10 cellular contexts compared by ENCODE assay signal in the genomic region with DNA sequence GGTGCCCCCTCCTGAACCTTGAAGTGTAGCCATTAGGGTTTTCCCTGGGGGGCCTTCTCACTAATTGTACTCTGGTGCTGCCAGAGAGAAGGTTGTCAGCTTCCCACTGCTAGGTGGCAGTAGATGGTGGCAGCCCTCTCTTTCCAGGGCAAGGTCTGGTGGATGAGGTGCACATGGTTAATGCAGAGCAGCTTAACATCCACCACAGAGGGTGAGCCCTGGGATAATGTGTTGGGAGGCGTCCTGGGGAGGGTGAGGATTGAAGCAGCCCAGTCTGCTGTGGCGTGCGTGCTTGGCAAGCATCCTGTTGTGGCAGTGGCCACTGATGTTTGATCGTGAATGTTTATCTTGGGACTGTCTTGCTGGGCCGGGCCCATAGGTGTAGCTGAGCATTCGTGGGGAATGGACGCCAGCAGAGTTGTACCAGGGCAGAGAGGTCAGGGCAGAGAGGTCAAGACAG. TPM values are rescaled to one million over a fixed set of nuclear protein-coding genes. Genes with fewer than 3 reads are reported as not detected.
DNase-seq lines count a peak whose midpoint lies in the region; ATAC-seq, FAIRE-seq and TF ChIP-seq lines count a peak whose summit lies in the region.
"Had no signal": no experiment of that assay in that cellular context is flagged by ENCODE, and none has a peak within 500 bp of the region (broad histone marks: within the 10 kb centered on the region; RNA-seq: fewer than 3 reads in every experiment).

No MANE protein-coding gene starts in this region.

- no peaks in the 10 kb centered on the region for H3K9me3 Mint-ChIP-seq in CD8-positive, alpha-beta T cell
- no peaks in the 10 kb centered on the region for H3K9me3 Mint-ChIP-seq in T-cell

- H3K36me3 ChIP-seq in CD8-positive, alpha-beta T cell (ENCODE audit: insufficient read depth, low read length) = peaks cover 18% of the 10 kb centered on the region
- H3K36me3 ChIP-seq in esophagus muscularis mucosa (peaks cover 10 to 56% (median 46%) of the 10 kb centered on the region in 4 donors), psoas muscle (ENCODE audit: insufficient read depth in 1 of 2, low read depth in 1 of 2) (peaks cover 0 to 53% of the 10 kb centered on the region in 2 donors)

- H3K27me3 Mint-ChIP-seq in CD8-positive, alpha-beta T cell (ENCODE audit: low read depth) = no peaks in the 10 kb centered on the region
- H3K27me3 Mint-ChIP-seq in T-cell = no peaks in the 10 kb centered on the region

- H3K4me1 Mint-ChIP-seq in CD8-positive, alpha-beta T cell (ENCODE audit: low read depth) = peaks cover 91% of the 10 kb centered on the region
- peaks cover 87 to 97% (median 96%) of the 10 kb centered on the region in 3 donors for H3K4me1 Mint-ChIP-seq in T-cell

- intact Hi-C loops in CD8-positive, alpha-beta T cell (cut with DNase I, micrococcal nuclease) = loop anchor here in 1 of 2 experiments (5.0 kb wide), 1 partner anchor 458 kb away; a partner anchor contains a TSS
- intact Hi-C loops in esophagus muscularis mucosa (cut with DNase I) (loop anchor here (5.0 kb wide), 1 partner anchor 143 kb away; no protein-coding TSS in a partner anchor), psoas muscle (cut with DNase I) (loop anchor here (5.0 to 10.0 kb wide), 3 partner anchors 88 to 143 kb away; a partner anchor contains a TSS)

- TF ChIP-seq CTCF in CD8-positive, alpha-beta T cell (IDR thresholded peaks at IDR 0.05) = no peak
- TF ChIP-seq CTCF in esophagus muscularis mucosa (IDR thresholded peaks at IDR 0.05) (no peak), psoas muscle (IDR thresholded peaks at IDR 0.05) (no peak), omental fat pad (IDR thresholded peaks at IDR 0.05) (no peak)

- H3K4me3 Mint-ChIP-seq in CD8-positive, alpha-beta T cell = peak overlapping the region; percentile 92
- peak overlapping the region; percentile 58 to 93 (median 81) for H3K4me3 Mint-ChIP-seq in T-cell

- no peak for TF ChIP-seq EP300 in esophagus muscularis mucosa (IDR thresholded peaks at IDR 0.05)

- H3K4me1 ChIP-seq in CD8-positive, alpha-beta T cell (ENCODE audit: insufficient read depth, low read length) = peaks cover 90% of the 10 kb centered on the region
- H3K4me1 ChIP-seq in esophagus muscularis mucosa = peaks cover 95 to 99% (median 99%) of the 10 kb centered on the region in 4 donors
- H3K4me1 ChIP-seq in psoas muscle = peaks cover 68% of the 10 kb centered on the region

- peak overlapping the region; percentile 66 for H3K27ac ChIP-seq in CD8-positive, alpha-beta T cell (ENCODE audit: low read depth, low read length)
- H3K27ac ChIP-seq in esophagus muscularis mucosa (replicated peaks in 1 of 4) (peak overlapping the region; percentile 78 to 99 (median 96)), psoas muscle (peak overlapping the region; percentile 64)

- peak in 2 of 7 experiments; percentile 26 to 54 for DNase-seq in CD8-positive, alpha-beta T cell
- DNase-seq in T-cell (peak in 1 of 34 experiments; percentile 36), esophagus muscularis mucosa (ENCODE audit: extremely low spot score) (no peak), psoas muscle (no peak), middle frontal gyrus (ENCODE audit: extremely low spot score, low spot score) (no peak), GM12891 (ENCODE audit: insufficient read length, low spot score) (no peak), omental fat pad (ENCODE audit: low spot score) (no peak)
- DNase-seq: SHP77 treated with DMSO at 0.1 percent for 48 hours had no signal

- CTCF ChIA-PET in CD8-positive, alpha-beta T cell (lab: Charles Lee) = interaction anchor here (0.7 to 6.1 kb wide), 6 partner anchors 15 to 165 kb away, joined by 3 to 45 read pairs (median 34); a partner anchor contains a TSS
- CTCF ChIA-PET in T-cell (lab: Charles Lee) = interaction anchor here in 1 of 2 donors (0.6 kb wide), 1 partner anchor 593 kb away, joined by 3 read pairs; no protein-coding TSS in a partner anchor

- FAIRE-seq in GM12891 (lab: Jason Lieb, UNC) = no peak
- FAIRE-seq: GM18507 had no signal

- no peaks in the 10 kb centered on the region for H3K27me3 ChIP-seq in CD8-positive, alpha-beta T cell (ENCODE audit: insufficient read depth, low read length)
- no peaks in the 10 kb centered on the region for H3K27me3 ChIP-seq in esophagus muscularis mucosa
- no peaks in the 10 kb centered on the region for H3K27me3 ChIP-seq in psoas muscle (ENCODE audit: insufficient read depth in 3 of 3, low read length in 2 of 3)

- no peak for ATAC-seq in CD8-positive, alpha-beta T cell
- ATAC-seq in T-cell (replicated peaks in 1 of 4) (peak in 1 of 4 experiments; percentile 3), psoas muscle (no peak), GM21515 (IDR thresholded peaks at IDR 0.05; ENCODE audit: unreplicated experiment) (no peak), omental fat pad (ENCODE audit: low FRiP score) (no peak)

- H3K4me3 ChIP-seq in CD8-positive, alpha-beta T cell (ENCODE audit: low read depth, low read length) = no peak overlapping the region
- H3K4me3 ChIP-seq in esophagus muscularis mucosa (no peak overlapping the region), psoas muscle (no peak overlapping the region)

- POLR2A ChIA-PET in CD8-positive, alpha-beta T cell (lab: Charles Lee) = interaction anchor here (0.6 to 6.3 kb wide), 5 partner anchors 27 to 216 kb away, joined by 3 to 61 read pairs (median 6); a partner anchor contains a TSS
- POLR2A ChIA-PET in T-cell (lab: Charles Lee) = interaction anchor here (0.5 to 2.0 kb wide), 3 partner anchors 26 to 1611 kb away, joined by 3 to 4 read pairs (median 4); a partner anchor contains a TSS

- no peaks in the 10 kb centered on the region for H3K9me3 ChIP-seq in CD8-positive, alpha-beta T cell (ENCODE audit: low read length)
- H3K9me3 ChIP-seq in esophagus muscularis mucosa = no peaks in the 10 kb centered on the region
- H3K9me3 ChIP-seq in psoas muscle = no peaks in the 10 kb centered on the region

- peak overlapping the region; percentile 99 for H3K27ac Mint-ChIP-seq in CD8-positive, alpha-beta T cell
- H3K27ac Mint-ChIP-seq in T-cell = peak overlapping the region; percentile 96 to 99

- WGBS in esophagus muscularis mucosa = 65% methylated on average over 7 of the region's 7 CpGs
- WGBS in psoas muscle, 3 donors = 28 to 49% (median 30%) methylated on average over 7 of the region's 7 CpGs

- no peak for TF ChIP-seq POLR2A in esophagus muscularis mucosa (IDR thresholded peaks at IDR 0.05; ENCODE audit: low read depth)
- TF ChIP-seq POLR2A in GM12891 (IDR thresholded peaks at IDR 0.05; ENCODE audit: low read depth, low read length) = no peak

- H3K36me3 Mint-ChIP-seq in CD8-positive, alpha-beta T cell = peaks cover 54% of the 10 kb centered on the region
- H3K36me3 Mint-ChIP-seq in T-cell = peaks cover 27% of the 10 kb centered on the region

TF ChIP-seq in GM12891, 5 proteins besides CTCF, POLR2A, EP300 and RAD21:
- TF ChIP-seq PAX5 (IDR thresholded peaks at IDR 0.05; ENCODE audit: insufficient read depth, low read length, severe bottlenecking) (no peak), TAF1 (IDR thresholded peaks at IDR 0.05; ENCODE audit: low read depth, low read length) (no peak), POLR2AphosphoS5 (IDR thresholded peaks at IDR 0.05; ENCODE audit: low read depth, low read length) (no peak; the same call in 1 of the 2 replicates), SPI1 (IDR thresholded peaks at IDR 0.05; ENCODE audit: low read depth, low read length) (no peak), POU2F2 (IDR thresholded peaks at IDR 0.05; ENCODE audit: low read depth, low read length) (no peak)

RNA-seq across cellular contexts. Expression of a gene that starts 5.8 kb away (rescaled TPM):
- 100 to 1,000 TPM; 137 to 138 TPM for total RNA-seq in CD8-positive, alpha-beta T cell
- 100 to 1,000 TPM; 150 to 234 (median 224) TPM for total RNA-seq in T-cell
- total RNA-seq in esophagus muscularis mucosa = 100 to 1,000 TPM in 2 of 4 donors, 10 to 100 TPM in 2; 93.1 to 131 (median 101) TPM
- 10 to 100 TPM; 34.9 to 42.9 (median 38.9) TPM for total RNA-seq in psoas muscle
- 10 to 100 TPM; 45.8 to 67.6 (median 50.0) TPM for polyA plus RNA-seq in psoas muscle
- polyA plus RNA-seq in GM12891 (2012; ENCODE audit: low read depth, missing spikeins) = 51.5 TPM
- 100 to 1,000 TPM in 2 of 4 donors, 10 to 100 TPM in 2; 91.6 to 107 (median 101) TPM for total RNA-seq in omental fat pad

RNA-seq across cellular contexts. Expression of a gene that starts 26.8 kb away (rescaled TPM):
- total RNA-seq in CD8-positive, alpha-beta T cell = 10 to 100 TPM; 19.9 to 21.3 TPM
- 10 to 100 TPM; 42.4 to 77.9 (median 63.2) TPM for total RNA-seq in T-cell
- total RNA-seq in esophagus muscularis mucosa = 10 to 100 TPM; 22.9 to 26.6 (median 23.2) TPM
- 10 to 100 TPM in 3 of 4 donors, 1 to 10 TPM in 1; 8.2 to 14.5 (median 13.9) TPM for total RNA-seq in psoas muscle
- 10 to 100 TPM; 19.2 to 28.7 (median 23.4) TPM for polyA plus RNA-seq in psoas muscle
- polyA plus RNA-seq in GM12891 (2012; ENCODE audit: low read depth, missing spikeins) = 38.8 TPM
- 10 to 100 TPM; 20.0 to 37.0 (median 21.7) TPM for total RNA-seq in omental fat pad

RNA-seq across cellular contexts. Expression of a gene that starts 29.5 kb away (rescaled TPM):
- total RNA-seq in CD8-positive, alpha-beta T cell = not detected
- total RNA-seq in T-cell = 1 to 10 TPM in 4 of 5 donors, not detected in 1; 1.5 to 5.2 (median 4.1) TPM
- 1 to 10 TPM; 2.1 to 4.1 (median 2.7) TPM for total RNA-seq in esophagus muscularis mucosa
- 1 to 10 TPM in 1 of 4 donors, not detected in 3; 1.3 TPM for total RNA-seq in psoas muscle
- under 1 TPM in 2 of 3 donors, not detected in 1; 0.38 to 0.77 TPM for polyA plus RNA-seq in psoas muscle
- 1.9 TPM for polyA plus RNA-seq in GM12891 (2012; ENCODE audit: low read depth, missing spikeins)
- not detected for total RNA-seq in omental fat pad

RNA-seq across cellular contexts. Expression of a gene that starts 45.4 kb away (rescaled TPM):
- total RNA-seq in CD8-positive, alpha-beta T cell = not detected
- total RNA-seq in T-cell (1 to 10 TPM in 1 of 5 donors, under 1 TPM in 2, not detected in 2; 0.59 to 1.1 (median 0.66) TPM), esophagus muscularis mucosa (not detected), psoas muscle (under 1 TPM in 1 of 4 donors, not detected in 3; 0.32 TPM), omental fat pad (under 1 TPM in 1 of 4 donors, not detected in 3; 0.36 TPM)
- not detected for polyA plus RNA-seq in psoas muscle
- polyA plus RNA-seq in GM12891 (2012; ENCODE audit: low read depth, missing spikeins) = not detected

RNA-seq across cellular contexts. Expression of a gene that starts 53.8 kb away (rescaled TPM):
- total RNA-seq in CD8-positive, alpha-beta T cell = 10 to 100 TPM; 68.3 to 88.2 TPM
- total RNA-seq in T-cell (100 to 1,000 TPM in 1 of 5 donors, 10 to 100 TPM in 4; 65.2 to 101 (median 79.1) TPM), esophagus muscularis mucosa (10 to 100 TPM; 47.3 to 69.1 (median 57.6) TPM), psoas muscle (10 to 100 TPM; 27.5 to 43.6 (median 33.5) TPM), omental fat pad (10 to 100 TPM; 34.8 to 46.8 (median 41.0) TPM)
- polyA plus RNA-seq in psoas muscle = 10 to 100 TPM; 21.5 to 34.2 (median 22.5) TPM
- polyA plus RNA-seq in GM12891 (2012; ENCODE audit: low read depth, missing spikeins) = 103 TPM
